Comparison of ENCODE assay signal across 21 cellular contexts in the genomic region with DNA sequence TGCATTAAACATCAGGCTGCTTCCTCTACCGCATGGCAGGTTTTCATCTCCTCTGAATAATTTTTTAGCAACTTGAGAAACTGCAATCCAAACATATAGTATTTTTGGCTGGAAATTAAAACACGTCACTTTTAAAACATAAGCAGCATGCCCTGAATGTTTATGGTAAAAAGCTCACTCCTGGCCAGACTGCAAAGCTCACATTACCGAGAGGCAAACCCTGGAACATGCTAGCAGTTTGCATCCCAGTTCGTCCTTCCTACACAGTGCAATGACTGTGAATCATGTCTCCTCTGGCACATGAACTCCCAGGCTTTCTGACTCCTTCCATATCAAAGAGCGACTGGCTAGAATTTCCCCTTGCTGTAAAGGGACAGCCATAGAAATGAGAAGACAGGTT.
"Had no signal": no experiment of that assay in that cellular context is flagged by ENCODE, and none has a peak within 500 bp of the region (broad histone marks: within the 10 kb centered on the region; RNA-seq: fewer than 3 reads in every experiment).

No MANE protein-coding gene starts in this region.

- ATAC-seq: Panc1, PC-3 had no signal

- DNase-seq: Karpas-422; KG1; MM.1S; NCI-H1092 treated with DMSO at 0.1 percent for 48 hours; NCI-H1436; NCI-H187; NCI-H2029; NCI-H2081 treated with DMSO at 0.1 percent for 48 hours; NCI-H2171; NCI-H226; NCI-H446; NCI-H510A; NCI-H524 treated with DMSO at 0.1 percent for 48 hours; NCI-H69; NCI-H774; NK-92 treated with Interleukin-12 subunit alpha and Interleukin-12 subunit beta, amount 100 ng/mL, for 24 hours; PC-3; SHP77; SK-N-SH had no signal

- H3K9me3 ChIP-seq: SK-N-SH had no signal

- H3K27ac ChIP-seq: RWPE1 had no signal

- H3K4me2 ChIP-seq: SK-N-SH had no signal

- H3K9ac ChIP-seq: SK-N-SH had no signal
